8 cellular contexts compared by ENCODE assay signal in the genomic region with DNA sequence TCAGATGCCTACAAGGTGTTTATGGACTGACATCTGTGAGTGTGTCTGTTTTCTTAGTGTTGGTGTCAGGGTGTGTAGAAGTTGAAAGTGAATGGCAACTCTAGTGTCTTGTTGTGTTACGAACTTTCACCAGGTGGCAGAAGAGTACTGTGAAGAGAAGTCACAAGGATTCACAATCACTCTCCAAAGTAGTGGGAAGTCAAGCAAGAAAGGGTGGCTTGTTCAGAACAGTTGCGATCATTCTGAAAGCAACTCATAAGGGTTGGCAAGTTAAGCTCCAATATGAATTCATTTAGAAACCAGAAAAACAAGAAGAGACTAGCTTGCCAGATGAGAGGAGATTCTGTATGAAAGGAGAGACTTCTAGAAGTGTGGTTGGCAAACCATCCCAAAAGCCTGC.
DNase-seq lines count a peak whose midpoint lies in the region; ATAC-seq and TF ChIP-seq lines count a peak whose summit lies in the region.

No MANE protein-coding gene starts in this region.

- DNase-seq in ACHN, result peak; percentile 83
- DNase-seq in GDM1 (lab: John Stamatoyannopoulos, UW), result peak; percentile 67
- peak; percentile 77 for DNase-seq in H4 (ENCODE audit: low spot score)
- peak; percentile 51 for DNase-seq in T-helper 2 cell treated with Interferon-gamma antibody and Interleukin-4, amounts not matched to agents 5 μg/mL and 100 μg/mL, for 36 hours (ENCODE audit: low spot score)
- peak; percentile 81 for DNase-seq in epithelial cell of esophagus (ENCODE audit: low read depth)
- DNase-seq in natural killer cell treated with Interleukin-12 subunit alpha and Interleukin-12 subunit beta and Interleukin-15 and Interleukin-18, amount 100 ng/mL, for 72 hours (ENCODE audit: low spot score), result peak; percentile 69
- DNase-seq in COR-L47 (lab: John Stamatoyannopoulos, UW), result no peak

- no peaks in the 10 kb centered on the region for H4K20me1 ChIP-seq in KMS-11 (ENCODE audit: insufficient read depth)

- H3K27me3 ChIP-seq in KMS-11 (ENCODE audit: insufficient read depth, low read depth), result no peaks in the 10 kb centered on the region; the same call in 1 of the 2 replicates

- ATAC-seq in natural killer cell treated with Interleukin-12 subunit alpha and Interleukin-12 subunit beta and Interleukin-15 and Interleukin-18, amount 100 ng/mL, for 72 hours, result peak; percentile 85

- no peak overlapping the region for H3K27ac Mint-ChIP-seq in T-helper 2 cell treated with Interferon-gamma antibody and Interleukin-4, amounts not matched to agents 5 μg/mL and 100 μg/mL, for 36 hours
- H3K27ac Mint-ChIP-seq in natural killer cell treated with Interleukin-12 subunit alpha and Interleukin-12 subunit beta and Interleukin-15 and Interleukin-18, amount 100 ng/mL, for 72 hours, result peak overlapping the region; percentile 54 to 59

- no peak overlapping the region for H3K27ac ChIP-seq in KMS-11

- no peak overlapping the region for H3K9ac ChIP-seq in KMS-11

- no peaks in the 10 kb centered on the region for H3K79me2 ChIP-seq in KMS-11 (ENCODE audit: insufficient read depth, low read depth)

- H3K4me2 ChIP-seq in KMS-11, result peak overlapping the region; percentile 30; the same call in 1 of the 2 replicates

- in situ Hi-C loops in ACHN (cut with HindIII; ENCODE audit: low pct_ligation_motif_present, low pct_unique_long_range_greater_than_20kb, low sequenced_read_pairs), result no loop called here

- no peaks in the 10 kb centered on the region for H3K36me3 ChIP-seq in KMS-11 (ENCODE audit: insufficient read depth)

- H3K4me1 ChIP-seq in KMS-11 (ENCODE audit: low read depth, poor library complexity, severe bottlenecking), result peaks cover 29% of the 10 kb centered on the region

- no peak overlapping the region for H2AFZ ChIP-seq in KMS-11 (ENCODE audit: low read depth)

- peaks cover 45% of the 10 kb centered on the region for H3K27me3 Mint-ChIP-seq in T-helper 2 cell treated with Interferon-gamma antibody and Interleukin-4, amounts not matched to agents 5 μg/mL and 100 μg/mL, for 36 hours (ENCODE audit: low read depth)
- H3K27me3 Mint-ChIP-seq in natural killer cell treated with Interleukin-12 subunit alpha and Interleukin-12 subunit beta and Interleukin-15 and Interleukin-18, amount 100 ng/mL, for 72 hours, result peaks cover 0 to 2% of the 10 kb centered on the region in 2 donors

- no peaks in the 10 kb centered on the region for H3K36me3 Mint-ChIP-seq in T-helper 2 cell treated with Interferon-gamma antibody and Interleukin-4, amounts not matched to agents 5 μg/mL and 100 μg/mL, for 36 hours (ENCODE audit: low read depth)
- no peaks in the 10 kb centered on the region for H3K36me3 Mint-ChIP-seq in natural killer cell treated with Interleukin-12 subunit alpha and Interleukin-12 subunit beta and Interleukin-15 and Interleukin-18, amount 100 ng/mL, for 72 hours

- no peaks in the 10 kb centered on the region for H3K9me3 Mint-ChIP-seq in T-helper 2 cell treated with Interferon-gamma antibody and Interleukin-4, amounts not matched to agents 5 μg/mL and 100 μg/mL, for 36 hours
- peaks cover 2% of the 10 kb centered on the region for H3K9me3 Mint-ChIP-seq in natural killer cell treated with Interleukin-12 subunit alpha and Interleukin-12 subunit beta and Interleukin-15 and Interleukin-18, amount 100 ng/mL, for 72 hours

- no peak overlapping the region for H3K4me3 Mint-ChIP-seq in T-helper 2 cell treated with Interferon-gamma antibody and Interleukin-4, amounts not matched to agents 5 μg/mL and 100 μg/mL, for 36 hours
- peak overlapping the region; percentile 62 for H3K4me3 Mint-ChIP-seq in natural killer cell treated with Interleukin-12 subunit alpha and Interleukin-12 subunit beta and Interleukin-15 and Interleukin-18, amount 100 ng/mL, for 72 hours

- H3K4me1 Mint-ChIP-seq in T-helper 2 cell treated with Interferon-gamma antibody and Interleukin-4, amounts not matched to agents 5 μg/mL and 100 μg/mL, for 36 hours (ENCODE audit: low read depth), result peaks cover 29% of the 10 kb centered on the region
- peaks cover 32 to 39% of the 10 kb centered on the region in 2 donors for H3K4me1 Mint-ChIP-seq in natural killer cell treated with Interleukin-12 subunit alpha and Interleukin-12 subunit beta and Interleukin-15 and Interleukin-18, amount 100 ng/mL, for 72 hours (ENCODE audit: low read depth in 2 of 2)

- TF ChIP-seq CTCF in KMS-11 (conservative IDR thresholded peaks at IDR 0.05; ENCODE audit: low read depth, low read length) (peak; percentile 98), epithelial cell of esophagus (IDR thresholded peaks at IDR 0.05; ENCODE audit: insufficient read depth, low read depth, low read length, missing control alignments) (peak; percentile 78)

- H3K4me3 ChIP-seq in KMS-11 (IDR thresholded peaks at IDR 0.05; ENCODE audit: insufficient read depth, low read depth, low read length) (no peak overlapping the region), epithelial cell of esophagus (ENCODE audit: low read length) (no peak overlapping the region)
